In the genomic region with DNA sequence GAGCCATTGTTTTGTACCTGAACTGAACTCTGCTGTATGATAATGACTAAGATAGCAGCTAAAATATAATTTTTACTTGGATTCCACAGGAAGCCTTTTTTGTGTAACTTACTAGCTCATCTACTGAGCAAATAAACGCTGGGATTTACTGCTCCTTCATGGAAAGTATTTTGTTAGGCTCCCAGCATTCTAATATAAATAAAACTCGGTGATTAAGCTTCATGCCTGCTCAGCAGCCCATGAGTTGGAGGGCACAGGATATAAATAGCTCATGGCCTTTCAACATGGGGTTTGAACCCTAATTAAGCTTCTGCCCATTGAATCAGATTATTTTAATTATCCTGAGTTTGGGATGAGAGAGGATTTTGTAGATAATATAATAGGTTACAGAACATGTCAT, we compare ENCODE assay signal across 15 cellular contexts.
"Had no signal": no experiment of that assay in that cellular context is flagged by ENCODE, and none has a peak within 500 bp of the region (broad histone marks: within the 10 kb centered on the region; RNA-seq: fewer than 3 reads in every experiment).

No MANE protein-coding gene starts in this region.

- H3K27ac ChIP-seq: body of pancreas, left lung had no signal

- ATAC-seq: body of pancreas, left lung had no signal

- DNase-seq: activated CD4-positive, alpha-beta T cell treated with anti-CD3 and anti-CD28 coated beads, Interleukin-2, amount 50 U/mL, for 48 hours; activated gamma-delta T cell treated with Interleukin-2 at 50 U/mL for 16 hours; amygdala; endodermal cell; head of caudate nucleus; left lung; nephron progenitor cell; nucleus accumbens; retina; stimulated activated CD4-positive, alpha-beta T cell treated with anti-CD3 and anti-CD28 coated beads, Interleukin-1b, Interleukin-23, amount 100 ng/mL, for 48 hours; stimulated activated CD8-positive, alpha-beta memory T cell treated with anti-CD3 and anti-CD28 coated beads, Interleukin-4, amount 100 ng/mL, for 48 hours; stimulated activated naive CD4-positive, alpha-beta T cell; substantia nigra; SW 1271 had no signal

- H3K36me3 ChIP-seq: left lung had no signal

- H3K4me3 ChIP-seq: body of pancreas, left lung had no signal

- H3K4me1 ChIP-seq: body of pancreas, left lung had no signal

- H3K9me3 ChIP-seq: body of pancreas, left lung had no signal

- H3K27me3 ChIP-seq: body of pancreas, left lung had no signal
